ENCODE assay signal across 12 cellular contexts in genomic region chr11:74141908-74142307, GRCh38.
"Had no signal": no experiment of that assay in that cellular context is flagged by ENCODE, and none has a peak within 500 bp of the region (broad histone marks: within the 10 kb centered on the region; RNA-seq: fewer than 3 reads in every experiment).

No MANE protein-coding gene starts in this region.

- H3K27me3 Mint-ChIP-seq: activated naive CD4-positive, alpha-beta T cell treated with anti-CD3 and anti-CD28 coated beads, Interleukin-2, amount 10 ng/mL, durations not matched to agents 7 days and 5 days; natural killer cell treated with Interleukin-12 subunit alpha and Interleukin-12 subunit beta and Interleukin-15 and Interleukin-18, amount 100 ng/mL, for 72 hours had no signal

- ATAC-seq: natural killer cell treated with Interleukin-12 subunit alpha and Interleukin-12 subunit beta and Interleukin-15 and Interleukin-18, amount 100 ng/mL, for 72 hours; stimulated activated naive CD8-positive, alpha-beta T cell treated with anti-CD3 and anti-CD28 coated beads, Interleukin-15, Interleukin-2, amounts not matched to agents 100 U/mL and 50 U/mL, for 24 hours had no signal

- H3K27ac ChIP-seq: ascending aorta, cardiac muscle cell, lower lobe of right lung, right atrium auricular region, upper lobe of left lung had no signal

- DNase-seq: activated CD4-positive, alpha-beta T cell treated with anti-CD3 and anti-CD28 coated beads for 1 hour; activated CD4-positive, alpha-beta T cell treated with anti-CD3 and anti-CD28 coated beads, Interleukin-2, amount 50 U/mL, for 4 hours; activated naive CD4-positive, alpha-beta T cell treated with anti-CD3 and anti-CD28 coated beads, Interleukin-2, amount 10 ng/mL, durations not matched to agents 7 days and 5 days; activated T-cell treated with anti-CD3 and anti-CD28 coated beads, Interleukin-2, amount 50 U/mL, for 1 hour; lower lobe of right lung; stimulated activated naive CD8-positive, alpha-beta T cell treated with anti-CD3 and anti-CD28 coated beads, Interleukin-15, Interleukin-2, amounts not matched to agents 100 U/mL and 50 U/mL, for 24 hours; upper lobe of left lung had no signal

- H3K27me3 ChIP-seq: ascending aorta, cardiac muscle cell, right atrium auricular region, upper lobe of left lung had no signal

- H3K27ac Mint-ChIP-seq: activated naive CD4-positive, alpha-beta T cell treated with anti-CD3 and anti-CD28 coated beads, Interleukin-2, amount 10 ng/mL, durations not matched to agents 7 days and 5 days; activated T-helper 2 cell treated with anti-CD3 and anti-CD28 coated beads, Interferon-gamma antibody, Interleukin-2, Interleukin-4, amounts not matched to agents 10 μg/mL and 5 μg/mL and 100 μg/mL, durations not matched to agents 14 hours and 24 hours and 36 hours; natural killer cell treated with Interleukin-12 subunit alpha and Interleukin-12 subunit beta and Interleukin-15 and Interleukin-18, amount 100 ng/mL, for 72 hours had no signal

- H3K4me3 Mint-ChIP-seq: activated naive CD4-positive, alpha-beta T cell treated with anti-CD3 and anti-CD28 coated beads, Interleukin-2, amount 10 ng/mL, durations not matched to agents 7 days and 5 days; natural killer cell treated with Interleukin-12 subunit alpha and Interleukin-12 subunit beta and Interleukin-15 and Interleukin-18, amount 100 ng/mL, for 72 hours had no signal

- H3K4me1 Mint-ChIP-seq: activated naive CD4-positive, alpha-beta T cell treated with anti-CD3 and anti-CD28 coated beads, Interleukin-2, amount 10 ng/mL, durations not matched to agents 7 days and 5 days had no signal

- H3K36me3 Mint-ChIP-seq: natural killer cell treated with Interleukin-12 subunit alpha and Interleukin-12 subunit beta and Interleukin-15 and Interleukin-18, amount 100 ng/mL, for 72 hours had no signal

- H3K4me3 ChIP-seq: ascending aorta, cardiac muscle cell, lower lobe of right lung, right atrium auricular region, upper lobe of left lung had no signal

- H3K9me3 Mint-ChIP-seq: activated naive CD4-positive, alpha-beta T cell treated with anti-CD3 and anti-CD28 coated beads, Interleukin-2, amount 10 ng/mL, durations not matched to agents 7 days and 5 days; activated T-helper 2 cell treated with anti-CD3 and anti-CD28 coated beads, Interferon-gamma antibody, Interleukin-2, Interleukin-4, amounts not matched to agents 10 μg/mL and 5 μg/mL and 100 μg/mL, durations not matched to agents 14 hours and 24 hours and 36 hours; natural killer cell treated with Interleukin-12 subunit alpha and Interleukin-12 subunit beta and Interleukin-15 and Interleukin-18, amount 100 ng/mL, for 72 hours had no signal

- H3K36me3 ChIP-seq: ascending aorta, cardiac muscle cell had no signal

- H3K9me3 ChIP-seq: ascending aorta, lower lobe of right lung, right atrium auricular region, upper lobe of left lung had no signal
